In the genomic region with DNA sequence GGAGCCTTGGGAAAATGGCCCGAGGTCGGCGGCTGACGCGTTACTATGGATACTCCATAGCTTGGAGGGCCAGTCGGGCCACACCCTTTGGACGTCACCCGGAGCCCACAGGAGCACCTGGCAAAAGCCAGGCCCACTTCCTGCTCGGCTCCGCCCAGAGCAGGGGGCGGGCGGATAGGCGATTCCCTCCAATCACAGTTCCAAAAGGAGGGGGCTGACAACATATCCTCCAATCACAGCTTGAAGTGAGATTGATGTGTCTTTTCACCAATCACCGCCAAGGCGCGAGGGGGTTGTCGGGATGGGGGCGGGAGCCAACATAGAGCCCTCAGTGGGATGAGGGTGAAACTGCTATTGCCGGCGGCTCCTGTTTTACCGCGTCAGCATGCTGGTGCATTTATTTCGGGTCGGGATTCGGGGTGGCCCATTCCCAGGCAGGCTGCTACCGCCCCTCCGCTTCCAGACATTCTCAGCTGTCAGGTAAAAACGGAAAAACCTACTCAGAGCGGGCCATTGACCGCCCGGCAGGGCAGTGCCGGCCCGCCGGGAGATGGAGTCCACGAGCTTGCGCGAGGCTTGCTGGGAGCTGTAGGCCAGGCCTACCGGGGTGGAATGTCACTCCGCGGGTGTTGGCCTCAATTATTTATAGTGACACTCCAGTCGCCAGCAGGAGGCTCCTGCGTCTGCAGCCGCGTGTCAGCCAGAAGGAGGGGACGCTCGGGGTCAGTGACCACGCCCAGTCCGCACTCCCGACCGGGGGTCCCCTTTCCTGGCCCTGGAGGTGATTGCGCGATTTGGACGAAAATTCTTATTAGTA, we compare ENCODE assay signal across 1 cellular context.
TF ChIP-seq lines count a peak whose summit lies in the region.

A gene (plus strand): TSS at position 320 of the 817 bp plus-strand sequence. CDS start 66 bp downstream, at position 386.

TF ChIP-seq in WTC11, 78 proteins besides CTCF, POLR2A, EP300 and RAD21 (continued from another document):
- TF ChIP-seq, protein P1, sequence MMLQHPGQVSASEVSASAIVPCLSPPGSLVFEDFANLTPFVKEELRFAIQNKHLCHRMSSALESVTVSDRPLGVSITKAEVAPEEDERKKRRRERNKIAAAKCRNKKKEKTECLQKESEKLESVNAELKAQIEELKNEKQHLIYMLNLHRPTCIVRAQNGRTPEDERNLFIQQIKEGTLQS (CRISPR knock-in tag; conservative IDR thresholded peaks at IDR 0.05) = no peak
- TF ChIP-seq TP53 (CRISPR knock-in tag; IDR thresholded peaks at IDR 0.05) (no peak), PRRX2 (CRISPR knock-in tag; IDR thresholded peaks at IDR 0.05) (no peak), ETV6 (CRISPR knock-in tag; IDR thresholded peaks at IDR 0.05) (peak; percentile 57; the same call in 1 of the 2 replicates), JUN (CRISPR knock-in tag; IDR thresholded peaks at IDR 0.05) (no peak), NR1H2 (CRISPR knock-in tag; IDR thresholded peaks at IDR 0.05) (no peak), ZNF317 (CRISPR knock-in tag; IDR thresholded peaks at IDR 0.05; ENCODE audit: borderline replicate concordance, low read depth) (no peak), TCF7 (CRISPR knock-in tag; IDR thresholded peaks at IDR 0.05; ENCODE audit: low read depth) (no peak)
- TF ChIP-seq, protein P2, sequence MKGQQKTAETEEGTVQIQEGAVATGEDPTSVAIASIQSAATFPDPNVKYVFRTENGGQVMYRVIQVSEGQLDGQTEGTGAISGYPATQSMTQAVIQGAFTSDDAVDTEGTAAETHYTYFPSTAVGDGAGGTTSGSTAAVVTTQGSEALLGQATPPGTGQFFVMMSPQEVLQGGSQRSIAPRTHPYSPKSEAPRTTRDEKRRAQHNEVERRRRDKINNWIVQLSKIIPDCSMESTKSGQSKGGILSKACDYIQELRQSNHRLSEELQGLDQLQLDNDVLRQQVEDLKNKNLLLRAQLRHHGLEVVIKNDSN (CRISPR knock-in tag; IDR thresholded peaks at IDR 0.05) = no peak; the same call in 1 of the 2 replicates
- TF ChIP-seq, protein P3, sequence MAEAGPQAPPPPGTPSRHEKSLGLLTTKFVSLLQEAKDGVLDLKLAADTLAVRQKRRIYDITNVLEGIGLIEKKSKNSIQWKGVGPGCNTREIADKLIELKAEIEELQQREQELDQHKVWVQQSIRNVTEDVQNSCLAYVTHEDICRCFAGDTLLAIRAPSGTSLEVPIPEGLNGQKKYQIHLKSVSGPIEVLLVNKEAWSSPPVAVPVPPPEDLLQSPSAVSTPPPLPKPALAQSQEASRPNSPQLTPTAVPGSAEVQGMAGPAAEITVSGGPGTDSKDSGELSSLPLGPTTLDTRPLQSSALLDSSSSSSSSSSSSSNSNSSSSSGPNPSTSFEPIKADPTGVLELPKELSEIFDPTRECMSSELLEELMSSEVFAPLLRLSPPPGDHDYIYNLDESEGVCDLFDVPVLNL (CRISPR knock-in tag; IDR thresholded peaks at IDR 0.05; ENCODE audit: borderline replicate concordance, low read depth) = no peak
